21 cellular contexts compared by ENCODE assay signal in the genomic region with DNA sequence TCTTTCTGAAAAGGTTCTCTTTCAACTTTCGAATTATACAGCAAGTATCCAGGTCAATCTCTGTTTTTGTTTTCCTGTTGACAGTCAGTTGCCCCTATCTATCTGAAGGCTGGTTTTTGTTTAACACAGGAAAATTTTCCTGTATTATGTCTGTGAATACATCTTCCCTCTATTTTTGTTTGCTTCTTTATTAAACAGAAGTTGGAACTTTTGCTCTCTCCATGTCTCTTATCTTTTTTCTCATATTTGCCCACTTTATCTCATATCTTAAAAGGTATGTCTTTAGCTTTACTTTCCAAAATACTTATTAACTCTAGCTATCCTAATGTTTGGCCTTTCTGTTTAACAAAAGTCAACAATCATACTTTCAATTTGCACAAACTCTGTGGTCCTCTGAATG.
DNase-seq lines count a peak whose midpoint lies in the region; ATAC-seq, FAIRE-seq and TF ChIP-seq lines count a peak whose summit lies in the region.
"Had no signal": no experiment of that assay in that cellular context is flagged by ENCODE, and none has a peak within 500 bp of the region (broad histone marks: within the 10 kb centered on the region; RNA-seq: fewer than 3 reads in every experiment).

No MANE protein-coding gene starts in this region.

- intact Hi-C loops in activated CD8-positive, alpha-beta T cell treated with anti-CD3 and anti-CD28 coated beads for 36 hours (cut with micrococcal nuclease), result no loop called here
- intact Hi-C loops in HepG2 (cut with micrococcal nuclease; ENCODE audit: unreplicated experiment) (no loop called here), right lobe of liver (cut with DNase I) (no loop called here), lower leg skin (cut with DNase I; ENCODE audit: low total_unique reads) (no loop called here)

- CTCF ChIA-PET in activated CD8-positive, alpha-beta T cell treated with anti-CD3 and anti-CD28 coated beads for 36 hours (lab: Charles Lee), result interaction anchor here (1.3 to 2.5 kb wide), 3 partner anchors 18 to 184 kb away, joined by 3 to 14 read pairs (median 3); no protein-coding TSS in a partner anchor
- CTCF ChIA-PET in activated CD8-positive, alpha-beta T cell treated with anti-CD3 and anti-CD28 coated beads, Interleukin-2, amount 10 ng/mL, durations not matched to agents 7 days and 5 days (lab: Charles Lee), result interaction anchor here (2.3 kb wide), 1 partner anchor 19 kb away, joined by 9 read pairs; no protein-coding TSS in a partner anchor
- CTCF ChIA-PET in HepG2 (lab: Yijun Ruan, JAX; ENCODE audit: low intra/inter-chr PET ratio, low total read pairs), result no interaction called here

- H3K27ac Mint-ChIP-seq in activated CD8-positive, alpha-beta T cell treated with anti-CD3 and anti-CD28 coated beads for 36 hours, result peak overlapping the region; percentile 7
- H3K27ac Mint-ChIP-seq in activated CD8-positive, alpha-beta T cell treated with anti-CD3 and anti-CD28 coated beads, Interleukin-2, amount 10 ng/mL, durations not matched to agents 7 days and 5 days, result no peak overlapping the region
- H3K27ac Mint-ChIP-seq in memory B cell, result peak overlapping the region; percentile 22
- no peak overlapping the region for H3K27ac Mint-ChIP-seq in osteocyte (ENCODE audit: unreplicated experiment)

- H3K27me3 ChIP-seq in HepG2 (ENCODE audit: control insufficient read depth in 1 of 2, insufficient read depth in 2 of 2, low read length in 2 of 2) (no peaks in the 10 kb centered on the region), right lobe of liver (no peaks in the 10 kb centered on the region)

- no peaks in the 10 kb centered on the region for H3K27me3 Mint-ChIP-seq in activated CD8-positive, alpha-beta T cell treated with anti-CD3 and anti-CD28 coated beads for 36 hours
- no peaks in the 10 kb centered on the region for H3K27me3 Mint-ChIP-seq in activated CD8-positive, alpha-beta T cell treated with anti-CD3 and anti-CD28 coated beads, Interleukin-2, amount 10 ng/mL, durations not matched to agents 7 days and 5 days (ENCODE audit: low read depth)
- H3K27me3 Mint-ChIP-seq in memory B cell (no peaks in the 10 kb centered on the region), osteocyte (ENCODE audit: unreplicated experiment) (no peaks in the 10 kb centered on the region)
- H3K27me3 Mint-ChIP-seq: CD4-positive, alpha-beta memory T cell had no signal

- no peak overlapping the region for H3K9ac ChIP-seq in HepG2 (ENCODE audit: insufficient read depth, low read depth, low read length)
- H3K9ac ChIP-seq: GM23248 had no signal

- H3K4me1 ChIP-seq in HepG2 (ENCODE audit: insufficient read depth, low read length) (peaks cover 33% of the 10 kb centered on the region), right lobe of liver (no peaks in the 10 kb centered on the region)
- H3K4me1 ChIP-seq: A549 had no signal

- no peak overlapping the region for H2AFZ ChIP-seq in HepG2 (ENCODE audit: low read length)
- H2AFZ ChIP-seq: GM23248 had no signal

- no peak for TF ChIP-seq CTCF in activated CD8-positive, alpha-beta T cell treated with anti-CD3 and anti-CD28 coated beads for 36 hours (IDR thresholded peaks at IDR 0.05)
- TF ChIP-seq CTCF in HepG2 (CRISPR knock-in tag; IDR thresholded peaks at IDR 0.05) (no peak), right lobe of liver (IDR thresholded peaks at IDR 0.05) (no peak), LNCaP clone FGC (IDR thresholded peaks at IDR 0.05; ENCODE audit: control insufficient read depth, extremely low read depth, insufficient read depth) (no peak), osteocyte (IDR thresholded peaks at IDR 0.05) (no peak), lower leg skin (IDR thresholded peaks at IDR 0.05) (no peak)

- no peak for TF ChIP-seq POLR2A in HepG2 (IDR thresholded peaks at IDR 0.05; ENCODE audit: insufficient read depth in 1 of 2, low read depth in 2 of 2, low read length in 2 of 2)
- TF ChIP-seq POLR2A in right lobe of liver (IDR thresholded peaks at IDR 0.05), result no peak
- no peak for TF ChIP-seq POLR2A in lower leg skin (IDR thresholded peaks at IDR 0.05)

- peak in 1 of 2 experiments; percentile 45; a peak in 1 of 4 replicates for TF ChIP-seq EP300 in HepG2 (IDR thresholded peaks at IDR 0.05; ENCODE audit: low read depth in 2 of 2, low read length in 2 of 2)
- TF ChIP-seq EP300 in HepG2 (CRISPR knock-in tag; IDR thresholded peaks at IDR 0.05; ENCODE audit: borderline replicate concordance), result no peak

- H3K4me2 ChIP-seq in HepG2 (ENCODE audit: low read depth, low read length), result no peak overlapping the region
- H3K4me2 ChIP-seq: A549 had no signal

- peak; percentile 48 for FAIRE-seq in HepG2 (lab: Jason Lieb, UNC)
- FAIRE-seq: A549, GM12878 had no signal

- peaks cover 0 to 8% of the 10 kb centered on the region in 2 experiments; a peak in 2 of 5 replicates for H3K36me3 ChIP-seq in HepG2 (replicated peaks in 1 of 2; ENCODE audit: control insufficient read depth in 1 of 2, insufficient read depth in 2 of 2, low read length in 2 of 2)
- peaks cover 0 to 3% (median 0%) of the 10 kb centered on the region in 4 donors for H3K36me3 ChIP-seq in right lobe of liver
- H3K36me3 ChIP-seq: HAP-1 had no signal

- no peak overlapping the region for H3K4me3 Mint-ChIP-seq in activated CD8-positive, alpha-beta T cell treated with anti-CD3 and anti-CD28 coated beads for 36 hours
- H3K4me3 Mint-ChIP-seq in activated CD8-positive, alpha-beta T cell treated with anti-CD3 and anti-CD28 coated beads, Interleukin-2, amount 10 ng/mL, durations not matched to agents 7 days and 5 days, result no peak overlapping the region
- H3K4me3 Mint-ChIP-seq in memory B cell (no peak overlapping the region), osteocyte (ENCODE audit: unreplicated experiment) (no peak overlapping the region)
- H3K4me3 Mint-ChIP-seq: CD4-positive, alpha-beta memory T cell had no signal

- in situ Hi-C loops in HepG2 (cut with HindIII; ENCODE audit: extremely low pct_ligation_motif_present, low pct_unique_long_range_greater_than_20kb), result no loop called here

- peaks cover 3% of the 10 kb centered on the region for H3K4me1 Mint-ChIP-seq in activated CD8-positive, alpha-beta T cell treated with anti-CD3 and anti-CD28 coated beads for 36 hours (ENCODE audit: low read depth)
- H3K4me1 Mint-ChIP-seq in activated CD8-positive, alpha-beta T cell treated with anti-CD3 and anti-CD28 coated beads, Interleukin-2, amount 10 ng/mL, durations not matched to agents 7 days and 5 days (ENCODE audit: low read depth), result peaks cover 4% of the 10 kb centered on the region
- H3K4me1 Mint-ChIP-seq in memory B cell (no peaks in the 10 kb centered on the region), osteocyte (ENCODE audit: unreplicated experiment) (peaks cover 3% of the 10 kb centered on the region)

- WGBS in HepG2 (ENCODE audit: low lambda C conversion rate), result 58% methylated on average over 1 of the region's 1 CpG
- 87% methylated on average over 1 of the region's 1 CpG for whole genome bisulfite sequencing in right lobe of liver (ENCODE audit: insufficient coverage, low coverage, low lambda C conversion rate, missing lambda C conversion rate)
- 97 to 100% methylated on average over 1 of the region's 1 CpG for WGBS in lower leg skin, 2 donors

- no peaks in the 10 kb centered on the region for H3K9me3 ChIP-seq in HepG2 (ENCODE audit: low read length)
- no peaks in the 10 kb centered on the region for H3K9me3 ChIP-seq in right lobe of liver
- H3K9me3 ChIP-seq: A549, HAP-1 had no signal

- no peaks in the 10 kb centered on the region for H4K20me1 ChIP-seq in HepG2 (ENCODE audit: insufficient read depth, low read length)

- peaks cover 19% of the 10 kb centered on the region for H3K36me3 Mint-ChIP-seq in activated CD8-positive, alpha-beta T cell treated with anti-CD3 and anti-CD28 coated beads for 36 hours (ENCODE audit: low read depth)
- peaks cover 6% of the 10 kb centered on the region for H3K36me3 Mint-ChIP-seq in activated CD8-positive, alpha-beta T cell treated with anti-CD3 and anti-CD28 coated beads, Interleukin-2, amount 10 ng/mL, durations not matched to agents 7 days and 5 days (ENCODE audit: low read depth)
- peaks cover 27% of the 10 kb centered on the region for H3K36me3 Mint-ChIP-seq in memory B cell
- peaks cover 28% of the 10 kb centered on the region for H3K36me3 Mint-ChIP-seq in osteocyte (ENCODE audit: unreplicated experiment)

- no peak for TF ChIP-seq RAD21 in HepG2 (CRISPR knock-in tag; IDR thresholded peaks at IDR 0.05)

- DNase-seq in activated CD8-positive, alpha-beta T cell treated with anti-CD3 and anti-CD28 coated beads for 36 hours, result no peak
- no peak for DNase-seq in activated CD8-positive, alpha-beta T cell treated with anti-CD3 and anti-CD28 coated beads, Interleukin-2, amount 10 ng/mL, durations not matched to agents 7 days and 5 days
- DNase-seq in HepG2 (ENCODE audit: low spot score) (peak; percentile 24), right lobe of liver (no peak), LNCaP clone FGC (ENCODE audit: low read depth) (peak; percentile 8), memory B cell (ENCODE audit: low spot score in 2 of 2) (no peak), osteocyte (ENCODE audit: extremely low spot score, unreplicated experiment) (no peak), lower leg skin (ENCODE audit: low spot score in 2 of 2) (no peak)
- DNase-seq: AML-193; Calu3; CD4-positive, alpha-beta memory T cell; DMS 273 treated with DMSO at 0.1 percent for 48 hours; DMS53; DND-41; EL; GM23248 had no signal

- H3K79me2 ChIP-seq in HepG2 (ENCODE audit: insufficient read depth, low read length), result no peaks in the 10 kb centered on the region

- H3K9me3 Mint-ChIP-seq in activated CD8-positive, alpha-beta T cell treated with anti-CD3 and anti-CD28 coated beads for 36 hours, result no peaks in the 10 kb centered on the region
- no peaks in the 10 kb centered on the region for H3K9me3 Mint-ChIP-seq in activated CD8-positive, alpha-beta T cell treated with anti-CD3 and anti-CD28 coated beads, Interleukin-2, amount 10 ng/mL, durations not matched to agents 7 days and 5 days (ENCODE audit: insufficient read depth)
- H3K9me3 Mint-ChIP-seq in memory B cell (no peaks in the 10 kb centered on the region), osteocyte (ENCODE audit: unreplicated experiment) (no peaks in the 10 kb centered on the region)
- H3K9me3 Mint-ChIP-seq: CD4-positive, alpha-beta memory T cell had no signal

- POLR2A ChIA-PET in activated CD8-positive, alpha-beta T cell treated with anti-CD3 and anti-CD28 coated beads for 36 hours (lab: Charles Lee), result interaction anchor here (0.5 kb wide), 1 partner anchor 150 kb away, joined by 3 read pairs; no protein-coding TSS in a partner anchor
- POLR2A ChIA-PET in activated CD8-positive, alpha-beta T cell treated with anti-CD3 and anti-CD28 coated beads, Interleukin-2, amount 10 ng/mL, durations not matched to agents 7 days and 5 days (lab: Charles Lee), result interaction anchor here (1.1 kb wide), 1 partner anchor 71 kb away, joined by 3 read pairs; no protein-coding TSS in a partner anchor
- POLR2A ChIA-PET in HepG2 (lab: Yijun Ruan, JAX), result interaction anchor here (0.9 kb wide), 1 partner anchor 143 kb away, joined by 3 read pairs; no protein-coding TSS in a partner anchor

- no peak for ATAC-seq in activated CD8-positive, alpha-beta T cell treated with anti-CD3 and anti-CD28 coated beads for 36 hours
- no peak for ATAC-seq in activated CD8-positive, alpha-beta T cell treated with anti-CD3 and anti-CD28 coated beads, Interleukin-2, amount 10 ng/mL, durations not matched to agents 7 days and 5 days
- ATAC-seq in HepG2 (peak; percentile 62), right lobe of liver (no peak), memory B cell (ENCODE audit: low read depth) (no peak)
- ATAC-seq: A549, GM12878 had no signal

- no TSS peak for BruUV-seq in HepG2 (replicated peaks; lab: Mats Ljungman, UMichigan)

- H3K27ac ChIP-seq in HepG2 (ENCODE audit: extremely low read length, insufficient read depth, low read length) (peak overlapping the region; percentile 18), right lobe of liver (no peak overlapping the region)
- H3K27ac ChIP-seq: 22Rv1, A549, C4-2B, GM23248 had no signal

- H3K4me3 ChIP-seq in HepG2 (replicated peaks in 1 of 3; ENCODE audit: insufficient read depth in 1 of 3, low read depth in 2 of 3, low read length in 3 of 3) (no peak overlapping the region), right lobe of liver (no peak overlapping the region), LNCaP clone FGC (ENCODE audit: low read depth, low read length) (no peak overlapping the region), lower leg skin (ENCODE audit: low read depth, poor library complexity, severe bottlenecking) (no peak overlapping the region)
- H3K4me3 ChIP-seq: A549, GM12878, GM23248, HAP-1 had no signal

Comparison
In these comparisons a context has a peak if more than half of its experiments do, and no peak if none do; other contexts are left out.
1. DNase-seq: peak in HepG2 (single experiment) and LNCaP clone FGC (single experiment); none in activated CD8-positive, alpha-beta T cell treated with anti-CD3 and anti-CD28 coated beads for 36 hours (single experiment), activated CD8-positive, alpha-beta T cell treated with anti-CD3 and anti-CD28 coated beads, Interleukin-2, amount 10 ng/mL, durations not matched to agents 7 days and 5 days (single experiment), right lobe of liver (0 of 3), memory B cell (0 of 2), osteocyte (single experiment) and lower leg skin (0 of 2).
2. H3K27ac Mint-ChIP-seq: peak in activated CD8-positive, alpha-beta T cell treated with anti-CD3 and anti-CD28 coated beads for 36 hours (single experiment) and memory B cell (single experiment); none in activated CD8-positive, alpha-beta T cell treated with anti-CD3 and anti-CD28 coated beads, Interleukin-2, amount 10 ng/mL, durations not matched to agents 7 days and 5 days (single experiment) and osteocyte (single experiment).